ENCODE assay signal across 8 cellular contexts in the genomic region with DNA sequence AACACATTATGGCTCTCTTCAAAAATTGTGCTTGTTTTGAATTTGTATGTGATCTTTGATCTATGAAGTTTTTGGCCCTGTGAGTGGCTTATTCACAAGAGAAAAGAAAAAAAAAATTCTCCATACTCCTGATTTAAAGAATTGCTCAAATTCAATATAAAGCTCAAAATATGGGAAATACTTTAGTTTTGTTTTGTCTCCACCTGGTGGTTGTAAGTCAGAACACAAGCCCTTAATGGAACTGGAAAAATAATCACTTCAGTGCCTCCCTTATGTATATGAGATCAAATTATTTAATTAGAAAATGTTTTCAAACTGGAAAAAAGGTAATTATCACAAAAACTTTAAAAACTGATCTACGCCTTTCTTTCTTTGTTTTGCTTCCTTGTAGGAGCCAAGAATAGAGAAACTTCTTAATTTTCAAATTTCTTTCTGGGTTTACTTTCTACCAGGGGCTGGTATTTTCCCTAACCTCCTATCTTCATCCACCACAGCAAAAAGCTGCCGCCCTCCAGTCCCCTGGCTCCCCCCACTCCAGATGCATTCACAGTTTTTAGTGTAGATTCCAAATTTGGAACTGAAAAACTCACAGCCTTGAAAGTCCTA. TPM values are rescaled to one million over a fixed set of nuclear protein-coding genes. Genes with fewer than 3 reads are reported as not detected.
A peak's percentile ranks its signal among the peaks of the same experiment; 100 is the strongest.
DNase-seq lines count a peak whose midpoint lies in the region; ATAC-seq and TF ChIP-seq lines count a peak whose summit lies in the region.

No MANE protein-coding gene starts in this region.

- H3K36me3 Mint-ChIP-seq in activated T-cell treated with anti-CD3 and anti-CD28 coated beads, Interleukin-2, amount 50 U/mL, for 24 hours (ENCODE audit: low read depth): no peaks in the 10 kb centered on the region

- H3K27me3 ChIP-seq in ovary: no peaks in the 10 kb centered on the region

- H3K4me3 Mint-ChIP-seq in activated T-cell treated with anti-CD3 and anti-CD28 coated beads, Interleukin-2, amount 50 U/mL, for 24 hours: no peak overlapping the region

- H3K36me3 ChIP-seq in ovary: no peaks in the 10 kb centered on the region

- no peak for ATAC-seq in GM21825 (IDR thresholded peaks at IDR 0.05; ENCODE audit: unreplicated experiment)

- no peaks in the 10 kb centered on the region for H3K27me3 Mint-ChIP-seq in activated T-cell treated with anti-CD3 and anti-CD28 coated beads, Interleukin-2, amount 50 U/mL, for 24 hours

- intact Hi-C loops in ovary (cut with DNase I): loop anchor here in 2 of 4 donors (5.0 to 10.0 kb wide), 3 partner anchors 83 to 271 kb away; no protein-coding TSS in a partner anchor

- no peaks in the 10 kb centered on the region for H3K4me1 ChIP-seq in ovary (ENCODE audit: insufficient read depth)

- TF ChIP-seq CTCF in ovary (IDR thresholded peaks at IDR 0.05): peak; percentile 69 to 84 (median 71)

- H3K4me1 Mint-ChIP-seq in activated T-cell treated with anti-CD3 and anti-CD28 coated beads, Interleukin-2, amount 50 U/mL, for 24 hours (ENCODE audit: low read depth): no peaks in the 10 kb centered on the region

- no peak overlapping the region for H3K27ac Mint-ChIP-seq in activated T-cell treated with anti-CD3 and anti-CD28 coated beads, Interleukin-2, amount 50 U/mL, for 24 hours

- H3K27ac ChIP-seq in ovary: no peak overlapping the region

- no peak overlapping the region for H3K4me3 ChIP-seq in ovary

- H3K9me3 Mint-ChIP-seq in activated T-cell treated with anti-CD3 and anti-CD28 coated beads, Interleukin-2, amount 50 U/mL, for 24 hours: no peaks in the 10 kb centered on the region

- no peaks in the 10 kb centered on the region for H3K9me3 ChIP-seq in ovary

- WGBS in ovary, 3 donors: 0 to 3% (median 0%) methylated on average over 2 of the region's 2 CpGs

- DNase-seq in activated T-cell treated with anti-CD3 and anti-CD28 coated beads for 4 hours (peak; percentile 23), NCI-H1092 treated with DMSO at 0.1 percent for 48 hours (lab: John Stamatoyannopoulos, UW) (peak; percentile 45), SKM-1 (lab: John Stamatoyannopoulos, UW; ENCODE audit: unreplicated experiment) (peak; percentile 8), fibroblast of peridontal ligament (ENCODE audit: extremely low read depth) (peak; percentile 84), ovary (no peak)
- no peak for DNase-seq in activated T-cell treated with anti-CD3 and anti-CD28 coated beads, Interleukin-2, amount 50 U/mL, for 24 hours
- no peak for DNase-seq in stimulated activated CD8-positive, alpha-beta memory T cell treated with anti-CD3 and anti-CD28 coated beads, Interleukin-4, amount 100 ng/mL, for 48 hours

- no peak for TF ChIP-seq EP300 in ovary (IDR thresholded peaks at IDR 0.05)

- no peak for TF ChIP-seq POLR2A in ovary (IDR thresholded peaks at IDR 0.05)

RNA-seq across cellular contexts. Expression of gene SERP1, which starts 50.6 kb away (rescaled TPM):
- 100 to 1,000 TPM in 5 of 7 donors, 10 to 100 TPM in 2; 93.5 to 638 (median 117) TPM for total RNA-seq in ovary
- polyA plus RNA-seq in ovary: 10 to 100 TPM; 74.9 to 87.1 TPM

RNA-seq across cellular contexts. Expression of gene EIF2A, which starts 50.9 kb away (rescaled TPM):
- total RNA-seq in ovary: 100 to 1,000 TPM in 5 of 7 donors, 10 to 100 TPM in 2; 91.8 to 206 (median 114) TPM
- polyA plus RNA-seq in ovary: 100 to 1,000 TPM in 1 of 2 donors, 10 to 100 TPM in 1; 88.8 to 107 TPM

Comparison
In these comparisons a context has a peak if more than half of its experiments do, and no peak if none do; other contexts are left out.
1. DNase-seq: peak in activated T-cell treated with anti-CD3 and anti-CD28 coated beads for 4 hours (single experiment), NCI-H1092 treated with DMSO at 0.1 percent for 48 hours (single experiment), SKM-1 (single experiment) and fibroblast of peridontal ligament (single experiment); none in activated T-cell treated with anti-CD3 and anti-CD28 coated beads, Interleukin-2, amount 50 U/mL, for 24 hours (single experiment), ovary (0 of 5) and stimulated activated CD8-positive, alpha-beta memory T cell treated with anti-CD3 and anti-CD28 coated beads, Interleukin-4, amount 100 ng/mL, for 48 hours (single experiment).